Comparison of ENCODE assay signal across 19 cellular contexts in the genomic region with DNA sequence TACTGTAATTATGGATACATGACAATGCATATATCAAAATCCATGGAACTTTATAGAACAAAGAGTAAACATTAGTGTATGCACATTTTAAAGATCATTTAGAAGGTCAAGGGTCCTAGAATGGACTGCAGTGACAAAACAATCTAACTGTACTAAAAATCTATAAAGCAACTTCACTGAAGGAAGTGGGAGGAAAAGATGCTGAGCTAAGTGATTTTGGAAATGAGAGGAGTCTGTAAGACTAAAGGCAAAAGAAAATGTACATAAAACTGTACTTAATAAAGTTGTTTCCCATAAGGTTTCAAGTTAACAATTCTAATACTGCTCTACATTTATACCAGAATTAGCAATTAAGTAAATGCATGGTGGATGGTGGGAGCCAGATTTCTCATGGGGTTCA. TPM values are rescaled to one million over a fixed set of nuclear protein-coding genes. Genes with fewer than 3 reads are reported as not detected.
DNase-seq lines count a peak whose midpoint lies in the region; ATAC-seq, FAIRE-seq and TF ChIP-seq lines count a peak whose summit lies in the region.
"Had no signal": no experiment of that assay in that cellular context is flagged by ENCODE, and none has a peak within 500 bp of the region (broad histone marks: within the 10 kb centered on the region; RNA-seq: fewer than 3 reads in every experiment).

No MANE protein-coding gene starts in this region.

- H3K9me3 ChIP-seq in PC-3 (ENCODE audit: low read length), result no peaks in the 10 kb centered on the region
- H3K9me3 ChIP-seq in H1 (ENCODE audit: insufficient read depth in 2 of 2, low read depth in 1 of 2, low read length in 1 of 2), result no peaks in the 10 kb centered on the region
- H3K9me3 ChIP-seq in thyroid gland, result no peaks in the 10 kb centered on the region
- H3K9me3 ChIP-seq: BE2C, HAP-1 had no signal

- POLR2A ChIA-PET in PC-3 (lab: Charles Lee; ENCODE audit: unreplicated experiment), result interaction anchor here (0.6 to 1.7 kb wide), 6 partner anchors 11 to 327 kb away, joined by 3 to 17 read pairs (median 6); partner anchors contain the start of genes HIF1A and PRKCH
- POLR2A ChIA-PET in H1 (lab: Charles Lee; ENCODE audit: partially characterized antibody), result interaction anchor here (1.4 kb wide), 1 partner anchor 39 kb away, joined by 4 read pairs; no protein-coding TSS in a partner anchor

- TF ChIP-seq CTCF in 22Rv1 (IDR thresholded peaks at IDR 0.05) (no peak), PC-3 (conservative IDR thresholded peaks at IDR 0.05; ENCODE audit: low read depth, low read length) (no peak), H1 (IDR thresholded peaks at IDR 0.05; ENCODE audit: control extremely low read depth in 1 of 3, insufficient read depth in 1 of 3, low read depth in 1 of 3, low read length in 3 of 3) (no peak), glutamatergic neuron (IDR thresholded peaks at IDR 0.05; ENCODE audit: partially characterized antibody, unreplicated experiment) (no peak), thyroid gland (IDR thresholded peaks at IDR 0.05) (no peak), D721Med (IDR thresholded peaks at IDR 0.05; ENCODE audit: insufficient read depth, missing control alignments) (no peak)

- peak overlapping the region; percentile 54 for H3K27ac Mint-ChIP-seq in glutamatergic neuron (ENCODE audit: unreplicated experiment)
- H3K27ac Mint-ChIP-seq: CD4-positive, CD25-positive, alpha-beta regulatory T cell had no signal

- no peak overlapping the region for H2BK12ac ChIP-seq in H1 (ENCODE audit: low read depth, low read length)

- FAIRE-seq in H1 (lab: Jason Lieb, UNC) (no peak), D721Med (lab: Jason Lieb, UNC) (no peak)
- FAIRE-seq: G401.6, GM12891, GM18507 had no signal

- peaks cover 3% of the 10 kb centered on the region for H3K27me3 Mint-ChIP-seq in glutamatergic neuron (ENCODE audit: unreplicated experiment)

- H3K79me2 ChIP-seq in PC-3 (ENCODE audit: low read length) (no peaks in the 10 kb centered on the region), H1 (ENCODE audit: control insufficient read depth in 1 of 2, insufficient read depth in 2 of 2, low read length in 2 of 2) (no peaks in the 10 kb centered on the region)

- DNase-seq in PC-3 (no peak), H1 (ENCODE audit: low read depth in 1 of 2, low spot score in 2 of 2) (no peak), glutamatergic neuron (no peak), thyroid gland (no peak), MV-4-11 (lab: John Stamatoyannopoulos, UW) (no peak), D721Med (ENCODE audit: insufficient read length, low spot score) (no peak), cerebellar nuclear complex (lab: John Stamatoyannopoulos, UW) (no peak)
- DNase-seq: ACHN; BE2C; C1 segment of cervical spinal cord; CD4-positive, CD25-positive, alpha-beta regulatory T cell; CD8-positive, alpha-beta memory T cell; COR-L47; GOT3 had no signal

- H3K79me1 ChIP-seq in H1 (ENCODE audit: low read depth, low read length), result no peaks in the 10 kb centered on the region

- no peak overlapping the region for H3K56ac ChIP-seq in H1 (replicated peaks; ENCODE audit: insufficient read length, low read depth, low read length)

- peaks cover 17% of the 10 kb centered on the region for H3F3A ChIP-seq in PC-3 (ENCODE audit: low read length, unreplicated experiment)

- H2BK15ac ChIP-seq in H1 (ENCODE audit: low read length), result no peak overlapping the region

- H3K4me3 ChIP-seq in PC-3 (ENCODE audit: low read length) (peak overlapping the region; percentile 43), H1 (ENCODE audit: extremely low read depth in 1 of 4, insufficient read depth in 2 of 4, low read depth in 3 of 4, low read length in 4 of 4) (no peak overlapping the region), thyroid gland (replicated peaks in 1 of 3) (no peak overlapping the region)
- H3K4me3 ChIP-seq: HAP-1 had no signal

- no TSS peak for BruUV-seq in PC-3 (replicated peaks; lab: Mats Ljungman, UMichigan)

- intact Hi-C loops in PC-3 (cut with micrococcal nuclease) (loop anchor here (1.0 to 5.0 kb wide), 2 partner anchors 49 to 86 kb away; partner anchors contain the start of gene HIF1A), thyroid gland (cut with DNase I) (no loop called here)

- TF ChIP-seq RAD21 in H1 (IDR thresholded peaks at IDR 0.05 in 1 of 2, conservative IDR thresholded peaks at IDR 0.05 in 1 of 2; ENCODE audit: low read depth in 2 of 2, low read length in 2 of 2), result no peak

- no peaks in the 10 kb centered on the region for H3K36me3 Mint-ChIP-seq in glutamatergic neuron (ENCODE audit: unreplicated experiment)
- H3K36me3 Mint-ChIP-seq: CD4-positive, CD25-positive, alpha-beta regulatory T cell had no signal

- peaks cover 3% of the 10 kb centered on the region for H3K9me3 Mint-ChIP-seq in glutamatergic neuron (ENCODE audit: unreplicated experiment)
- H3K9me3 Mint-ChIP-seq: CD4-positive, CD25-positive, alpha-beta regulatory T cell; CD8-positive, alpha-beta memory T cell had no signal

- no peaks in the 10 kb centered on the region; the same call in 1 of the 2 replicates for H3K23me2 ChIP-seq in H1 (ENCODE audit: low read depth, low read length)

- H3K9ac ChIP-seq in PC-3 (ENCODE audit: low read length) (peak overlapping the region; percentile 48), H1 (replicated peaks in 1 of 4; ENCODE audit: extremely low read depth in 1 of 4, low read depth in 3 of 4, low read length in 3 of 4) (peak overlapping the region in 1 of 4 experiments; percentile 34; a peak in 1 of 7 replicates)

- ATAC-seq in PC-3, result peak; percentile 1

- no peak overlapping the region for H3K4ac ChIP-seq in H1 (replicated peaks; ENCODE audit: insufficient read length, low read depth, low read length)

- no peak for TF ChIP-seq EP300 in H1 (IDR thresholded peaks at IDR 0.05; ENCODE audit: borderline replicate concordance in 1 of 2, low read depth in 2 of 2, low read length in 2 of 2)

- no peak overlapping the region for H4K8ac ChIP-seq in H1 (ENCODE audit: extremely low read depth, insufficient read depth, low read length)

- peak overlapping the region; percentile 44 for H3K27ac ChIP-seq in 22Rv1
- H3K27ac ChIP-seq in PC-3 (ENCODE audit: low read length), result peak overlapping the region; percentile 85
- no peak overlapping the region for H3K27ac ChIP-seq in H1 (ENCODE audit: low read depth, low read length)
- H3K27ac ChIP-seq in thyroid gland, result no peak overlapping the region

- H3K4me3 Mint-ChIP-seq in glutamatergic neuron (ENCODE audit: unreplicated experiment), result no peak overlapping the region
- H3K4me3 Mint-ChIP-seq: CD4-positive, CD25-positive, alpha-beta regulatory T cell; CD8-positive, alpha-beta memory T cell had no signal

- H3K27me3 ChIP-seq in PC-3 (ENCODE audit: low read length) (no peaks in the 10 kb centered on the region), H1 (replicated peaks in 1 of 4; ENCODE audit: control insufficient read depth in 3 of 4, extremely low read depth in 1 of 4, insufficient read depth in 3 of 4, low read length in 3 of 4) (no peaks in the 10 kb centered on the region), thyroid gland (no peaks in the 10 kb centered on the region)
- H3K27me3 ChIP-seq: BE2C had no signal

- TF ChIP-seq POLR2A in H1 (IDR thresholded peaks at IDR 0.05; ENCODE audit: control extremely low read depth in 1 of 2, low read depth in 2 of 2, low read length in 2 of 2) (no peak), thyroid gland (IDR thresholded peaks at IDR 0.05) (no peak)

- H4K20me1 ChIP-seq in PC-3 (ENCODE audit: low read length) (no peaks in the 10 kb centered on the region), H1 (replicated peaks in 1 of 2; ENCODE audit: control insufficient read depth in 1 of 2, insufficient read depth in 2 of 2, low read length in 2 of 2) (no peaks in the 10 kb centered on the region)

- H3K14ac ChIP-seq in H1 (ENCODE audit: insufficient read length), result no peak overlapping the region

- no peaks in the 10 kb centered on the region for H3K36me3 ChIP-seq in PC-3 (ENCODE audit: low read depth, low read length)
- no peaks in the 10 kb centered on the region for H3K36me3 ChIP-seq in H1 (ENCODE audit: control insufficient read depth in 2 of 4, insufficient read depth in 4 of 4, low read length in 3 of 4)
- H3K36me3 ChIP-seq in thyroid gland, result no peaks in the 10 kb centered on the region
- H3K36me3 ChIP-seq: BE2C, HAP-1 had no signal

- H3K4me1 Mint-ChIP-seq in glutamatergic neuron (ENCODE audit: low read depth, unreplicated experiment), result peaks cover 52% of the 10 kb centered on the region

- H3K18ac ChIP-seq in H1 (ENCODE audit: extremely low read depth, low read length), result no peak overlapping the region

- H2BK120ac ChIP-seq in H1 (replicated peaks; ENCODE audit: low read depth, low read length), result no peak overlapping the region

- no peak overlapping the region for H4K5ac ChIP-seq in H1 (ENCODE audit: insufficient read length, low read depth, low read length)

- H2AK5ac ChIP-seq in H1 (ENCODE audit: low read depth, low read length), result no peak overlapping the region

- no peak overlapping the region for H4K91ac ChIP-seq in H1 (replicated peaks; ENCODE audit: insufficient read length, low read length)

- no peak overlapping the region for H2BK20ac ChIP-seq in H1 (ENCODE audit: low read length)

- H3K4me1 ChIP-seq in PC-3 (ENCODE audit: insufficient read depth, low read length) (peaks cover 53% of the 10 kb centered on the region), H1 (replicated peaks in 1 of 4; ENCODE audit: control insufficient read depth in 3 of 4, insufficient read depth in 4 of 4, low read length in 3 of 4) (no peaks in the 10 kb centered on the region), thyroid gland (peaks cover 4 to 7% of the 10 kb centered on the region in 2 donors)

- no peak overlapping the region for H3K23ac ChIP-seq in H1 (ENCODE audit: insufficient read length)

- H2AFZ ChIP-seq in PC-3 (ENCODE audit: low read length) (0 out of 2 replicates have a peak overlapping the region, but pooled peaks have one; percentile 1), H1 (ENCODE audit: low read length) (no peak overlapping the region)

- H3K9me2 ChIP-seq in PC-3 (replicated peaks; ENCODE audit: low read length), result no peaks in the 10 kb centered on the region

- H3K4me2 ChIP-seq in PC-3 (ENCODE audit: low read length) (peak overlapping the region; percentile 57), H1 (ENCODE audit: insufficient read depth in 1 of 2, low read depth in 2 of 2, low read length in 2 of 2) (no peak overlapping the region)

- CTCF ChIA-PET in PC-3 (lab: Charles Lee) (interaction anchor here (0.6 to 1.7 kb wide), 5 partner anchors 14 to 86 kb away, joined by 3 to 8 read pairs (median 6); partner anchors contain the start of gene HIF1A), H1 (lab: Charles Lee; ENCODE audit: partially characterized antibody) (interaction anchor here (0.8 kb wide), 1 partner anchor 173 kb away, joined by 3 read pairs; no protein-coding TSS in a partner anchor)

- H2BK5ac ChIP-seq in H1 (ENCODE audit: low read depth, low read length), result no peak overlapping the region

RNA-seq across cellular contexts. Expression of gene HIF1A, which starts 46.9 kb away (rescaled TPM):
- 266 and 319 TPM in 2 replicates for total RNA-seq in PC-3 (2014; rRNA removed)
- 175 and 178 TPM in 2 replicates for total RNA-seq in H1 (2021; fragmentation: NEBNext Ultra II Directional; extraction: Animal tissue kit (Norgen Biotek cat#: 25700))
- polyA plus RNA-seq in H1 (2011; rRNA removed), result 37.1 and 54.8 TPM in 2 replicates
- polyA plus RNA-seq in H1 (2011; cell fraction: cytosol; rRNA removed), result 75.8 TPM
- polyA plus RNA-seq in H1 (2011; cell fraction: nucleus; rRNA removed), result 47.4 TPM
- 83.9 to 146 TPM (median 111 TPM) in 4 replicates for polyA plus RNA-seq in H1 (2012, experiment 1 of 2)
- 6.1 TPM for polyA plus RNA-seq in H1 (2012, experiment 2 of 2)
- 162 TPM for polyA plus RNA-seq in H1 (2013, experiment 1 of 2)
- polyA plus RNA-seq in H1 (2013, experiment 2 of 2), result 156 TPM
- 95.9 and 172 TPM in 2 replicates for polyA minus RNA-seq in H1 (2011; rRNA and poly(A)+ RNA removed)
- 145 TPM for polyA minus RNA-seq in H1 (2011; cell fraction: cytosol; rRNA and poly(A)+ RNA removed)
- polyA minus RNA-seq in H1 (2011; cell fraction: nucleus; rRNA and poly(A)+ RNA removed), result 149 TPM
- 145 TPM for total RNA-seq in glutamatergic neuron (ENCODE audit: unreplicated experiment)
- 100 to 1,000 TPM; 137 to 295 (median 158) TPM for total RNA-seq in thyroid gland

Comparison
In these comparisons a context has a peak if more than half of its experiments do, and no peak if none do; other contexts are left out.
1. H3K27ac ChIP-seq: peak in 22Rv1 (single experiment) and PC-3 (single experiment); none in H1 (single experiment) and thyroid gland (0 of 3).